Comparison of ENCODE assay signal across 8 cellular contexts in genomic region chr16:66872927-66873684, GRCh38. TPM values are rescaled to one million over a fixed set of nuclear protein-coding genes. Genes with fewer than 3 reads are reported as not detected.
DNase-seq lines count a peak whose midpoint lies in the region; TF ChIP-seq lines count a peak whose summit lies in the region.

No MANE protein-coding gene starts in this region.

- H3K4me3 Mint-ChIP-seq in Calu3 (ENCODE audit: low read depth, unreplicated experiment): peak overlapping the region; percentile 75

- H3K36me3 ChIP-seq in esophagus (ENCODE audit: control insufficient read depth in 2 of 2, insufficient read depth in 2 of 2, low read length in 1 of 2) (no peaks in the 10 kb centered on the region), mucosa of rectum (ENCODE audit: control insufficient read depth in 2 of 2, insufficient read depth in 2 of 2, low read length in 2 of 2) (no peaks in the 10 kb centered on the region)

- intact Hi-C loops in Calu3 (cut with micrococcal nuclease; ENCODE audit: unreplicated experiment): loop anchor here (5.0 kb wide), 1 partner anchor 266 kb away; no protein-coding TSS in a partner anchor

- H3K27me3 Mint-ChIP-seq in Calu3 (ENCODE audit: unreplicated experiment): no peaks in the 10 kb centered on the region

- H3K27me3 ChIP-seq in esophagus (ENCODE audit: control insufficient read depth in 1 of 2, insufficient read depth in 2 of 2, low read length in 2 of 2): no peaks in the 10 kb centered on the region
- no peaks in the 10 kb centered on the region for H3K27me3 ChIP-seq in mucosa of rectum (ENCODE audit: control insufficient read depth in 2 of 2, insufficient read depth in 2 of 2, low read length in 2 of 2)

- DNase-seq in Calu3 (peak; percentile 98), GM20000 (ENCODE audit: low spot score) (peak; percentile 84), HS-5 (ENCODE audit: low read depth) (peak; percentile 100), OCI-M1 (lab: John Stamatoyannopoulos, UW) (peak; percentile 98), activated T-cell treated with anti-CD3 and anti-CD28 coated beads for 48 hours (ENCODE audit: low read depth) (peak; percentile 96)
- peak; percentile 64 to 80 for DNase-seq in stimulated activated CD8-positive, alpha-beta memory T cell treated with anti-CD3 and anti-CD28 coated beads, Interleukin-4, amount 100 ng/mL, for 4 hours (ENCODE audit: low read depth in 2 of 2, low spot score in 1 of 2)

- WGBS in esophagus, 2 donors: 3 to 4% methylated on average over 38 to 40 of the region's 40 CpGs

- peaks cover 10% of the 10 kb centered on the region for H3K36me3 Mint-ChIP-seq in Calu3 (ENCODE audit: insufficient read depth, unreplicated experiment)

- no TSS peak for BruUV-seq in Calu3 (replicated peaks; lab: Mats Ljungman, UMichigan)

- H3K9me3 Mint-ChIP-seq in Calu3 (ENCODE audit: low read depth, unreplicated experiment): no peaks in the 10 kb centered on the region

- H3K4me3 ChIP-seq in esophagus (ENCODE audit: low read depth in 1 of 2, low read length in 2 of 2) (peak overlapping the region; percentile 29 to 41), mucosa of rectum (ENCODE audit: low read length in 2 of 2) (peak overlapping the region; percentile 68 to 77)

- peaks cover 23% of the 10 kb centered on the region for H3K4me1 Mint-ChIP-seq in Calu3 (ENCODE audit: low read depth, unreplicated experiment)

- peak overlapping the region; percentile 52 to 56 for H3K9ac ChIP-seq in mucosa of rectum (ENCODE audit: low read depth in 1 of 2, low read length in 2 of 2)

- H3K4me1 ChIP-seq in esophagus (ENCODE audit: control insufficient read depth in 2 of 2, insufficient read depth in 2 of 2, low read length in 1 of 2) (peaks cover 0 to 3% of the 10 kb centered on the region in 2 donors), mucosa of rectum (ENCODE audit: control insufficient read depth in 2 of 2, insufficient read depth in 2 of 2, low read length in 2 of 2) (peaks cover 15 to 24% of the 10 kb centered on the region in 2 donors)

- TF ChIP-seq CTCF in Calu3 (IDR thresholded peaks at IDR 0.05; ENCODE audit: unreplicated experiment) (peak; percentile 96), GM20000 (IDR thresholded peaks at IDR 0.05; ENCODE audit: extremely low read depth, missing control alignments) (peak; percentile 99)

- H3K27ac ChIP-seq in esophagus (ENCODE audit: low read depth in 2 of 2, low read length in 1 of 2): peak overlapping the region in 1 of 2 donors; percentile 73
- peak overlapping the region; percentile 66 to 89 for H3K27ac ChIP-seq in mucosa of rectum (ENCODE audit: low read depth in 2 of 2, low read length in 2 of 2)

- peak overlapping the region; percentile 56 for H3K27ac Mint-ChIP-seq in Calu3 (ENCODE audit: unreplicated experiment)

- no peaks in the 10 kb centered on the region for H3K9me3 ChIP-seq in esophagus (ENCODE audit: control insufficient read depth in 2 of 2, insufficient read depth in 1 of 2, low read depth in 1 of 2, low read length in 1 of 2)
- H3K9me3 ChIP-seq in mucosa of rectum (ENCODE audit: control insufficient read depth in 2 of 2, low read length in 2 of 2): no peaks in the 10 kb centered on the region

- CTCF ChIA-PET in Calu3 (lab: Charles Lee): interaction anchor here (0.6 to 2.7 kb wide), 24 partner anchors 8 to 508 kb away, joined by 3 to 28 read pairs (median 4); partner anchors contain the start of genes CA7, DYNC1LI2 and NAE1

RNA-seq across cellular contexts. Expression of gene PDP2, which starts 7.2 kb away (rescaled TPM):
- 25.0 and 27.2 TPM in 2 replicates for total RNA-seq in Calu3 (2022)
- polyA plus RNA-seq in esophagus: 1 to 10 TPM; 2.3 to 2.5 TPM

RNA-seq across cellular contexts. Expression of gene CA7, which starts 28.9 kb away (rescaled TPM):
- total RNA-seq in Calu3 (2022): not detected in 2 replicates
- under 1 TPM in 1 of 2 donors, not detected in 1; 0.06 TPM for polyA plus RNA-seq in esophagus

RNA-seq across cellular contexts. Expression of gene NAE1, which starts 42.3 kb away (rescaled TPM):
- 79.4 and 84.5 TPM in 2 replicates for total RNA-seq in Calu3 (2022)
- polyA plus RNA-seq in esophagus: 10 to 100 TPM; 22.2 to 32.0 TPM

RNA-seq across cellular contexts. Expression of gene CDH16, which starts 45.6 kb away (rescaled TPM):
- not detected in 2 replicates for total RNA-seq in Calu3 (2022)
- polyA plus RNA-seq in esophagus: 1 to 10 TPM; 6.1 to 6.5 TPM

RNA-seq across cellular contexts. Expression of gene RRAD, which starts 52.2 kb away (rescaled TPM):
- 1.3 and 2.2 TPM in 2 replicates for total RNA-seq in Calu3 (2022)
- 100 to 1,000 TPM in 1 of 2 donors, 10 to 100 TPM in 1; 93.6 to 125 TPM for polyA plus RNA-seq in esophagus
